26 cellular contexts compared by ENCODE assay signal in the genomic region with DNA sequence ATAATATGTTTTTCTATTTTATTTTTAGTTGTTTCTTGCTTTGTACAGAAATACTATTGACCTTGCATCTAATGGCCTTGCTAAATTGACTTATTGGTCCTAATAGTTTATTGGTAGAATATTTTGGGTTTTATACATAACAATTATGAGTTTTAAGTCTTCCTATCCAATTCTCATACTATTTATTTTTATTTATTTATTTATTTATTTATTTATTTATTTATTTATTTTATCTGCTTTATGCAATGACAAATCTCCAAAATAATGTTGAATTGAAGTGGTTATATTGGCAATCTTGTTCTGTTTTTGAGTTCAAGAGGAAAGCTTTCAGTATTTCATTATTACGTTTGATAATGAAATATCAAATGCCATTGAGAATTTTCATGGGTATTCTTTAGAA.
"Had no signal": no experiment of that assay in that cellular context is flagged by ENCODE, and none has a peak within 500 bp of the region (broad histone marks: within the 10 kb centered on the region; RNA-seq: fewer than 3 reads in every experiment).

No MANE protein-coding gene starts in this region.

- FAIRE-seq: keratinocyte had no signal

- H3K36me3 Mint-ChIP-seq: immature natural killer cell; mesothelial cell of epicardium; naive B cell; naive thymus-derived CD8-positive, alpha-beta T cell had no signal

- H3K27ac ChIP-seq: colonic mucosa, epithelial cell of prostate, esophagus squamous epithelium, gastroesophageal sphincter, heart left ventricle, hepatocyte, left lung, lower lobe of right lung had no signal

- H3K36me3 ChIP-seq: colonic mucosa, esophagus squamous epithelium, gastroesophageal sphincter, heart left ventricle, left lung, lower lobe of right lung had no signal

- H3K9me3 ChIP-seq: colonic mucosa, esophagus squamous epithelium, lower lobe of right lung, mucosa of descending colon had no signal

- ATAC-seq: effector memory CD8-positive, alpha-beta T cell; esophagus mucosa; gastroesophageal sphincter; heart left ventricle; left lung; left ventricle myocardium superior; lower lobe of right lung; mucosa of descending colon; naive thymus-derived CD8-positive, alpha-beta T cell had no signal

- H3K27ac Mint-ChIP-seq: dendritic cell treated with granulocyte-macrophage colony-stimulating factor and Interleukin-4, amounts not matched to agents 40 ng/mL and 50 ng/mL, for 4 days; effector memory CD8-positive, alpha-beta T cell; immature natural killer cell; mesothelial cell of epicardium; naive B cell; naive thymus-derived CD8-positive, alpha-beta T cell had no signal

- H3K4me1 ChIP-seq: colonic mucosa, esophagus squamous epithelium, gastroesophageal sphincter, left lung, lower lobe of right lung had no signal

- H3K4me3 ChIP-seq: colonic mucosa, esophagus squamous epithelium, gastroesophageal sphincter, heart left ventricle, hepatocyte, left lung, lower lobe of right lung, mucosa of descending colon had no signal

- H3K4me2 ChIP-seq: hepatocyte had no signal

- DNase-seq: colonic mucosa; cortex of kidney; effector CD8-positive, alpha-beta T cell; effector memory CD8-positive, alpha-beta T cell; erythroblast; esophagus squamous epithelium; foreskin fibroblast; foreskin melanocyte; heart left ventricle; hypothalamus; immature natural killer cell; kidney glomerular epithelial cell; left lung; left ventricle myocardium superior; lower lobe of right lung; mesenchymal stem cell; mucosa of descending colon; naive B cell; naive thymus-derived CD8-positive, alpha-beta T cell had no signal
